Comparison of ENCODE assay signal across 8 cellular contexts in genomic region chr17:67993153-67993997, GRCh38. TPM values are rescaled to one million over a fixed set of nuclear protein-coding genes. Genes with fewer than 3 reads are reported as not detected.
A peak's percentile ranks its signal among the peaks of the same experiment; 100 is the strongest.
DNase-seq lines count a peak whose midpoint lies in the region; ATAC-seq, FAIRE-seq and TF ChIP-seq lines count a peak whose summit lies in the region.

No MANE protein-coding gene starts in this region.

- peak overlapping the region; percentile 92 for H3K4me2 ChIP-seq in SK-N-SH

- peak; percentile 62 to 67 for TF ChIP-seq POLR2A in tibial nerve (IDR thresholded peaks at IDR 0.05)

- TF ChIP-seq CTCF in LNCaP clone FGC (IDR thresholded peaks at IDR 0.05; ENCODE audit: control insufficient read depth, extremely low read depth, insufficient read depth) (no peak), SK-N-SH (IDR thresholded peaks at IDR 0.05) (peak; percentile 23), pancreas (IDR thresholded peaks at IDR 0.05) (no peak), tibial nerve (IDR thresholded peaks at IDR 0.05) (peak in 3 of 5 experiments; percentile 14 to 50 (median 37))

- under 1% methylated on average over 44 of the region's 144 CpGs for WGBS in SK-N-SH (ENCODE audit: low lambda C conversion rate)
- WGBS in pancreas, 2 donors, result 0% methylated on average over 68 to 144 of the region's 144 CpGs
- WGBS in tibial nerve, 2 donors, result 1% methylated on average over 46 to 64 of the region's 144 CpGs

- H3K4me1 Mint-ChIP-seq in activated naive CD8-positive, alpha-beta T cell (ENCODE audit: low read depth), result peaks cover 30% of the 10 kb centered on the region

- peak overlapping the region; percentile 70 for H3K4me3 ChIP-seq in LNCaP clone FGC (ENCODE audit: low read depth, low read length)
- H3K4me3 ChIP-seq in SK-N-SH (ENCODE audit: low read depth in 2 of 2, low read length in 1 of 2), result peak overlapping the region; percentile 65 to 85
- peak overlapping the region; percentile 35 to 70 (median 60) for H3K4me3 ChIP-seq in pancreas
- peak overlapping the region; percentile 51 to 87 (median 72) for H3K4me3 ChIP-seq in tibial nerve

- intact Hi-C loops in Right ventricle myocardium inferior (cut with DNase I), result loop anchor here (1.0 kb wide), 1 partner anchor 27 kb away; no protein-coding TSS in a partner anchor
- intact Hi-C loops in pancreas (cut with DNase I), result no loop called here

- DNase-seq in GM03348 (ENCODE audit: low spot score) (peak; percentile 96), GOT3 (lab: John Stamatoyannopoulos, UW) (peak; percentile 74), LNCaP clone FGC (ENCODE audit: low read depth) (no peak), SK-N-SH (peak; percentile 98), Right ventricle myocardium inferior (ENCODE audit: missing footprints) (peak; percentile 91), pancreas (peak; percentile 80 to 93 (median 86)), tibial nerve (ENCODE audit: low spot score in 2 of 2) (peak; percentile 55 to 68)

- no peaks in the 10 kb centered on the region for H3K9me2 ChIP-seq in SK-N-SH

- no peak for FAIRE-seq in pancreas (lab: Jason Lieb, UNC)

- no peak for TF ChIP-seq RAD21 in SK-N-SH (IDR thresholded peaks at IDR 0.05; ENCODE audit: low read length)

- H3K4me3 Mint-ChIP-seq in activated naive CD8-positive, alpha-beta T cell, result peak overlapping the region; percentile 96

- no peaks in the 10 kb centered on the region for H3K36me3 Mint-ChIP-seq in activated naive CD8-positive, alpha-beta T cell

- peak overlapping the region; percentile 90 for H3K9ac ChIP-seq in SK-N-SH

- H3K27me3 ChIP-seq in SK-N-SH (ENCODE audit: insufficient read depth) (no peaks in the 10 kb centered on the region), pancreas (no peaks in the 10 kb centered on the region), tibial nerve (no peaks in the 10 kb centered on the region)

- peaks cover 0 to 5% of the 10 kb centered on the region in 2 experiments for H3K36me3 ChIP-seq in SK-N-SH (replicated peaks in 1 of 2; ENCODE audit: control insufficient read depth in 1 of 2, insufficient read depth in 2 of 2, low read length in 1 of 2)
- no peaks in the 10 kb centered on the region for H3K36me3 ChIP-seq in pancreas
- H3K36me3 ChIP-seq in tibial nerve, result no peaks in the 10 kb centered on the region

- H2AFZ ChIP-seq in SK-N-SH (ENCODE audit: low read depth), result peak overlapping the region; percentile 95

- 0 out of 2 replicates have a peak, but pooled peaks cover 6% of the 10 kb centered on the region for H3K79me2 ChIP-seq in SK-N-SH (ENCODE audit: insufficient read depth)

- H4K20me1 ChIP-seq in SK-N-SH (ENCODE audit: insufficient read depth), result no peaks in the 10 kb centered on the region

- peak overlapping the region; percentile 86 to 87 for H3K27ac ChIP-seq in SK-N-SH (ENCODE audit: low read depth in 2 of 2, low read length in 1 of 2)
- H3K27ac ChIP-seq in pancreas, result peak overlapping the region; percentile 89 to 95 (median 92)
- H3K27ac ChIP-seq in tibial nerve, result peak overlapping the region; percentile 83 to 98 (median 94)

- H3K9me3 ChIP-seq in SK-N-SH (no peaks in the 10 kb centered on the region), pancreas (no peaks in the 10 kb centered on the region), tibial nerve (no peaks in the 10 kb centered on the region)

- POLR2A ChIA-PET in SK-N-SH (lab: Yijun Ruan, JAX), result interaction anchor here (0.5 to 1.3 kb wide), 4 partner anchors 26 to 84 kb away, joined by 4 to 6 read pairs (median 4); no protein-coding TSS in a partner anchor

- CTCF ChIA-PET in SK-N-SH (lab: Yijun Ruan, JAX), result interaction anchor here (1.0 to 1.6 kb wide), 5 partner anchors 9 to 29 kb away, joined by 3 to 9 read pairs (median 4); no protein-coding TSS in a partner anchor

- H3F3A ChIP-seq in SK-N-SH (replicated peaks; ENCODE audit: insufficient read depth), result peaks cover 37% of the 10 kb centered on the region

- peak overlapping the region; percentile 87 for H3K27ac Mint-ChIP-seq in activated naive CD8-positive, alpha-beta T cell

- ATAC-seq in Right ventricle myocardium inferior (peak; percentile 83), pancreas (peak; percentile 76 to 83 (median 78))

- H3K9me3 Mint-ChIP-seq in activated naive CD8-positive, alpha-beta T cell (ENCODE audit: low read depth), result no peaks in the 10 kb centered on the region

- H3K27me3 Mint-ChIP-seq in activated naive CD8-positive, alpha-beta T cell, result peaks cover 15% of the 10 kb centered on the region

- peak in 1 of 2 experiments; percentile 21; a peak in 1 of 4 replicates for TF ChIP-seq EP300 in SK-N-SH (IDR thresholded peaks at IDR 0.05; ENCODE audit: borderline replicate concordance in 1 of 2, low read depth in 1 of 2, low read length in 1 of 2)
- peak in 1 of 2 donors; percentile 24 for TF ChIP-seq EP300 in tibial nerve (IDR thresholded peaks at IDR 0.05)

- peaks cover 6 to 23% of the 10 kb centered on the region in 2 experiments for H3K4me1 ChIP-seq in SK-N-SH (ENCODE audit: control insufficient read depth in 1 of 2, insufficient read depth in 2 of 2, low read depth in 1 of 2, low read length in 1 of 2)
- peaks cover 7 to 9% (median 8%) of the 10 kb centered on the region in 3 donors for H3K4me1 ChIP-seq in pancreas
- H3K4me1 ChIP-seq in tibial nerve, result peaks cover 0 to 28% (median 13%) of the 10 kb centered on the region in 4 donors

TF ChIP-seq in SK-N-SH, 30 proteins besides CTCF, POLR2A, EP300 and RAD21 (continues in another document):
- TF ChIP-seq USF2 (IDR thresholded peaks at IDR 0.05; ENCODE audit: borderline replicate concordance, low read depth, low read length), result no peak
- no peak for TF ChIP-seq RCOR1 (IDR thresholded peaks at IDR 0.05; ENCODE audit: low read length)
- peak; percentile 32; the same call in 1 of the 2 replicates for TF ChIP-seq MXI1 (IDR thresholded peaks at IDR 0.05; ENCODE audit: low read depth, low read length)
- no peak for TF ChIP-seq USF1 (IDR thresholded peaks at IDR 0.05; ENCODE audit: borderline replicate concordance, low read depth)
- peak; percentile 46; the same call in 1 of the 2 replicates for TF ChIP-seq POLR2AphosphoS5 (IDR thresholded peaks at IDR 0.05; ENCODE audit: low read depth, low read length)
- TF ChIP-seq TAF1 (IDR thresholded peaks at IDR 0.05; ENCODE audit: borderline replicate concordance, low read depth, low read length), result peak; percentile 30; the same call in 1 of the 2 replicates
- no peak for TF ChIP-seq SMC3 (IDR thresholded peaks at IDR 0.05; ENCODE audit: low read depth, low read length)
- TF ChIP-seq GABPA (IDR thresholded peaks at IDR 0.05; ENCODE audit: low read depth), result peak; percentile 70
- TF ChIP-seq REST (IDR thresholded peaks at IDR 0.05; ENCODE audit: low read depth, low read length), result peak; percentile 19; the same call in 1 of the 2 replicates
- peak; percentile 17 for TF ChIP-seq NRF1 (IDR thresholded peaks at IDR 0.05; ENCODE audit: low read depth, low read length)
- TF ChIP-seq ELF1 (IDR thresholded peaks at IDR 0.05), result 0 out of 2 replicates have a peak, but pooled peaks have one; percentile 41

RNA-seq across cellular contexts. Expression of gene C17orf58, which starts 2.9 kb away (rescaled TPM):
- 21.2 and 22.9 TPM in 2 replicates for polyA plus RNA-seq in SK-N-SH (2012; rRNA removed)
- polyA plus RNA-seq in SK-N-SH (2012; cell fraction: cytosol; rRNA removed), result 23.1 and 23.4 TPM in 2 replicates
- polyA plus RNA-seq in SK-N-SH (2012; cell fraction: nucleus; rRNA removed), result 9.6 and 13.8 TPM in 2 replicates
- 8.3 TPM for total RNA-seq in Right ventricle myocardium inferior
- total RNA-seq in pancreas, result 1 to 10 TPM; 3.0 to 8.7 (median 5.5) TPM
- 1 to 10 TPM; 4.8 to 7.5 TPM for polyA plus RNA-seq in pancreas
- 10 to 100 TPM in 1 of 4 donors, 1 to 10 TPM in 3; 2.3 to 10.7 (median 3.9) TPM for total RNA-seq in tibial nerve

RNA-seq across cellular contexts. Expression of gene KPNA2, which starts 42.2 kb away (rescaled TPM):
- polyA plus RNA-seq in SK-N-SH (2012; rRNA removed), result 122 and 139 TPM in 2 replicates
- polyA plus RNA-seq in SK-N-SH (2012; cell fraction: cytosol; rRNA removed), result 122 and 123 TPM in 2 replicates
- 71.3 and 114 TPM in 2 replicates for polyA plus RNA-seq in SK-N-SH (2012; cell fraction: nucleus; rRNA removed)
- total RNA-seq in Right ventricle myocardium inferior, result 20.8 TPM
- 10 to 100 TPM in 2 of 6 donors, 1 to 10 TPM in 4; 3.3 to 10.5 (median 5.7) TPM for total RNA-seq in pancreas
- polyA plus RNA-seq in pancreas, result 1 to 10 TPM; 4.4 to 7.4 TPM
- 10 to 100 TPM; 10.4 to 18.3 (median 16.4) TPM for total RNA-seq in tibial nerve

Comparison
In these comparisons a context has a peak if more than half of its experiments do, and no peak if none do; other contexts are left out.
1. CTCF ChIP-seq: peak in SK-N-SH (single experiment) and tibial nerve (3 of 5); none in LNCaP clone FGC (single experiment) and pancreas (0 of 4).
2. Peak in every context shown above with its lines, with median percentiles within 50 percentile points of each other: H3K4me3 ChIP-seq and H3K27ac ChIP-seq.